Comparison of ENCODE assay signal across 8 cellular contexts in the genomic region with DNA sequence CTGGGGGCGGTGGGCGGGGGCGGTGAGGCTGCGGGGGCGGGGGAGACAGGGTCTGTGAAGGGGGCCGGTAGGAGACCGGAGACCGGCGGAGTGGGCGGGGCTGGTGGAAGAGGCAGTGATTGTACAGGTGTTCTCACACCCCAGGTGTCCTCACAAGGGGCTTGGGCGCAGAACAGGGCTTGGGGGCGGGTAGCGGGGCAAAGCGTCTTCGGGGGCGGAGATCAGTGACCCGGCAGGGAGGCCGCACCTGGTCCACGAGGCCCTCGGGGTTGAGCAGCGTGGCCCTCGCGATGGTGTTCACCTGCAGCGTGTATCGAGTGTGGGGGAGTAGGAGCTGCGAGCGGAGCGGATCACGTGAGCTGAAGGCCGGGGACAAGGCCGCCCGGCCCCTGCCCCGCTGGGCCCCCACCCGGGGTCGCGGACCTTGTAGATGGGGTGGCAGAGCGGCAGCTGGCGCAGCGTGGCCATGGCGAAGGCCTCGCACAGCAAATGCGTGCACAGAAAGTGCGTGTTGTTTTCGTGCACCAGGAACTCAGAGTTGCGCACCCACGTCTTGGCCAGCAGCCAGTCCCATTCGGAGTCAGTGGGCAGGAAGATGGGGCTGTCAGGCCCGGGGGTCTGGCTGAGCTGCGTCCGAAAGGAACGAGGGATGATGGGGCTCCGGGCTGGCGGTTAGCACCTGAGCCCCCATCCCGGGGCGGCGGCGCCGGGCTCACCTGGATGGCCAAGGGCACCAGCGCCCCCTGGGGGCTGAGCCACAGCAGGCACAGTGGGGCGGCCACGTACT.
DNase-seq lines count a peak whose midpoint lies in the region; ATAC-seq and TF ChIP-seq lines count a peak whose summit lies in the region.

No MANE protein-coding gene starts in this region.

- peak; percentile 78 for TF ChIP-seq CTCF in OCI-LY3 (IDR thresholded peaks at IDR 0.05; ENCODE audit: low read depth, low read length)

- DNase-seq in NCI-H2196 (lab: John Stamatoyannopoulos, UW; ENCODE audit: unreplicated experiment), result peak; percentile 48
- no peak for DNase-seq in NCI-H2196 treated with DMSO at 0.1 percent for 48 hours (lab: John Stamatoyannopoulos, UW; ENCODE audit: unreplicated experiment)
- peak; percentile 74 for DNase-seq in activated effector memory CD4-positive, alpha-beta T cell treated with Interleukin-2 at 50 U/mL for 16 hours
- peak; percentile 3 for DNase-seq in globus pallidus (ENCODE audit: low spot score)
- no peak for DNase-seq in HCEC 1CT

- H3K4me1 ChIP-seq in OCI-LY3 (ENCODE audit: low read length) (no peaks in the 10 kb centered on the region), rectal smooth muscle tissue (ENCODE audit: control insufficient read depth, insufficient read depth, low read length) (no peaks in the 10 kb centered on the region)

- H3K79me2 ChIP-seq in OCI-LY3 (ENCODE audit: low read length), result no peaks in the 10 kb centered on the region

- no peaks in the 10 kb centered on the region for H3K9me3 ChIP-seq in OCI-LY3 (ENCODE audit: insufficient read depth, low read length)

- no peak for ATAC-seq in HG03159 (IDR thresholded peaks at IDR 0.05; ENCODE audit: unreplicated experiment)

- H3K27ac ChIP-seq in OCI-LY3 (ENCODE audit: low read length) (no peak overlapping the region), rectal smooth muscle tissue (ENCODE audit: low read depth, low read length) (no peak overlapping the region)

- peak overlapping the region; percentile 97 for H2AFZ ChIP-seq in OCI-LY3 (ENCODE audit: low read depth, low read length)

- H4K20me1 ChIP-seq in OCI-LY3 (ENCODE audit: insufficient read depth, low read length), result no peaks in the 10 kb centered on the region

- peak overlapping the region; percentile 92 for H3K4me3 ChIP-seq in OCI-LY3 (ENCODE audit: low read length)
- H3K4me3 ChIP-seq in rectal smooth muscle tissue (ENCODE audit: low read length), result peak overlapping the region; percentile 53

- H3K27me3 ChIP-seq in OCI-LY3 (ENCODE audit: low read depth, low read length) (peaks cover 17% of the 10 kb centered on the region), rectal smooth muscle tissue (ENCODE audit: control insufficient read depth, insufficient read depth, low read length) (peaks cover 31% of the 10 kb centered on the region)

- H3K4me2 ChIP-seq in OCI-LY3 (ENCODE audit: low read length), result peak overlapping the region; percentile 100

- peak overlapping the region; percentile 36; the same call in 1 of the 2 replicates for H3K9ac ChIP-seq in OCI-LY3 (ENCODE audit: low read length)
- H3K9ac ChIP-seq in rectal smooth muscle tissue (ENCODE audit: low read length), result no peak overlapping the region

- H3K36me3 ChIP-seq in OCI-LY3 (replicated peaks; ENCODE audit: low read depth, low read length) (no peaks in the 10 kb centered on the region), rectal smooth muscle tissue (ENCODE audit: control insufficient read depth, insufficient read depth, low read length) (no peaks in the 10 kb centered on the region)

Comparison
In these comparisons a context has a peak if more than half of its experiments do, and no peak if none do; other contexts are left out.
1. DNase-seq: peak in NCI-H2196 (single experiment), activated effector memory CD4-positive, alpha-beta T cell treated with Interleukin-2 at 50 U/mL for 16 hours (single experiment) and globus pallidus (single experiment); none in NCI-H2196 treated with DMSO at 0.1 percent for 48 hours (single experiment) and HCEC 1CT (single experiment).